8 cellular contexts compared by ENCODE assay signal in genomic region chr20:25865715-25866656, GRCh38.
DNase-seq lines count a peak whose midpoint lies in the region; ATAC-seq and TF ChIP-seq lines count a peak whose summit lies in the region.

No MANE protein-coding gene starts in this region.

- peaks cover 67% of the 10 kb centered on the region for H3K27me3 ChIP-seq in endodermal cell (ENCODE audit: control insufficient read depth, insufficient read depth, low read length, poor library complexity, severe bottlenecking)

- peak overlapping the region; percentile 48 for H3K4me3 Mint-ChIP-seq in endodermal cell

- no peak for TF ChIP-seq CTCF in endodermal cell (conservative IDR thresholded peaks at IDR 0.05)

- H3K36me3 Mint-ChIP-seq in endodermal cell (ENCODE audit: low read depth): no peaks in the 10 kb centered on the region

- ATAC-seq in HG02884 (IDR thresholded peaks at IDR 0.05; ENCODE audit: unreplicated experiment) (peak; percentile 43), GM21381 (IDR thresholded peaks at IDR 0.05; ENCODE audit: unreplicated experiment) (no peak)

- no peak overlapping the region for H3K9ac ChIP-seq in endodermal cell (ENCODE audit: extremely low read depth, low read length, poor library complexity, severe bottlenecking)

- peaks cover 6% of the 10 kb centered on the region for H3K4me1 ChIP-seq in endodermal cell (ENCODE audit: control insufficient read depth, insufficient read depth, low read length)
- H3K4me1 ChIP-seq in mesodermal cell (ENCODE audit: control insufficient read depth, insufficient read depth, low read length, poor library complexity, severe bottlenecking): peaks cover 8% of the 10 kb centered on the region

- H3K27me3 Mint-ChIP-seq in endodermal cell (ENCODE audit: insufficient read depth): peaks cover 97% of the 10 kb centered on the region

- H3K27ac Mint-ChIP-seq in endodermal cell: no peak overlapping the region

- H3K36me3 ChIP-seq in endodermal cell (ENCODE audit: control insufficient read depth, insufficient read depth, low read length) (no peaks in the 10 kb centered on the region), mesodermal cell (ENCODE audit: control insufficient read depth, insufficient read depth, low read length) (no peaks in the 10 kb centered on the region)

- peak overlapping the region; percentile 66 for H3K4me3 ChIP-seq in endodermal cell (ENCODE audit: low read length)
- H3K4me3 ChIP-seq in mesodermal cell (ENCODE audit: extremely low read depth, insufficient read depth, low read length, poor library complexity, severe bottlenecking): peak overlapping the region; percentile 21

- 35 to 39% methylated on average over 29 to 43 of the region's 43 CpGs for WGBS in endodermal cell (ENCODE audit: insufficient coverage in 1 of 2, insufficient read length in 1 of 2), 2 experiments
- WGBS in mesodermal cell (ENCODE audit: insufficient coverage in 2 of 2), 2 experiments: 33% methylated on average over 41 to 42 of the region's 43 CpGs

- peaks cover 3% of the 10 kb centered on the region for H3K9me3 Mint-ChIP-seq in endodermal cell

- H3K4me1 Mint-ChIP-seq in endodermal cell: no peaks in the 10 kb centered on the region

- H3K27ac ChIP-seq in endodermal cell (ENCODE audit: low read depth, low read length) (no peak overlapping the region), mesodermal cell (ENCODE audit: low read depth, low read length, severe bottlenecking) (no peak overlapping the region)

- H3K9me3 ChIP-seq in endodermal cell (ENCODE audit: control insufficient read depth, low read length) (no peaks in the 10 kb centered on the region), mesodermal cell (ENCODE audit: control insufficient read depth, low read length) (no peaks in the 10 kb centered on the region)

- DNase-seq in C1 segment of cervical spinal cord (lab: John Stamatoyannopoulos, UW) (peak in 13 of 14 donors; percentile 39 to 85 (median 67)), NCI-H69 (lab: John Stamatoyannopoulos, UW) (peak; percentile 60), activated T-cell treated with anti-CD3 and anti-CD28 coated beads for 4 hours (peak; percentile 61), endodermal cell (peak; percentile 94)
- peak; percentile 58 for DNase-seq in stimulated activated CD8-positive, alpha-beta memory T cell treated with anti-CD3 and anti-CD28 coated beads, Interleukin-4, amount 100 ng/mL, for 24 hours (ENCODE audit: low read depth)
